9 cellular contexts compared by ENCODE assay signal in the genomic region with DNA sequence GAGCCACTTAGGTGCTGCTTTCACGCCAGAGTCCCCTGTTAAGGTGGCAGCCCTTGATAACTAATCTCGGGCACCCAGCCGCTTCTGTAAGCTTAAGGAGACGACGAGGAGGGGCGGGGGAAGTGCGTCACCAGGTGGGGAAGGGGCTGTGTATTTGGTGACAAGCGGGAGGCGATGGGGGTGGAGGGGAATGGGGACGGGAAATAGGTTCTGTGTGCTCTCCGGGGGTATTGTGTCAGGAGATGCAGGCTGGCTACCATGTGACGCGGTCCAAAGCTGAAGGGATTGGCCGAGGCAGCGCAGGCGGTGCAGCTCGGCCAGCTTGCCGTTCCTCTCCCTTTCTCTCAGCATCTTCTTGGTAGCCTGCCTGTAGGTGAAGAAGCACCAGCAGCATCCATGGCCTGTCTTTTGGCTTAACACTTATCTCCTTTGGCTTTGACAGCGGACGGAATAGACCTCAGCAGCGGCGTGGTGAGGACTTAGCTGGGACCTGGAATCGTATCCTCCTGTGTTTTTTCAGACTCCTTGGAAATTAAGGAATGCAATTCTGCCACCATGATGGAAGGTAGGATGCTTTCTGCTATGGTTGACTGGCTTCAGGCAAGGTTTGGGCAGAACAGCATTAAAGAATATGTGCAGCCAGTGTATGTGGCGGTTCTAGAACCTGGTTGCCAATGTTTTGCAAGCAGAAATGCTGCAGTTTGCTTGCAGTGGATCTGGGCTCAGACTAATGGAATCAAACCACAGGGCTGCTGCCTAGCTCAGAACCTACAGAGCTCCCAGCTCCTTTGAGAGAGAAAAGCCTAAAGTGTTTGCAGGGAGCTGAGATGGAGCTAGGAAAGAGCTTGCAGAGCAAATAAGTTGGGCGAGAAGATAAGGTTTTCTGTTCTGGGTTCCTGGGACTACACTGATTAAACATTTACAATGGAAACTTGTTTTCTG. TPM values are rescaled to one million over a fixed set of nuclear protein-coding genes. Genes with fewer than 3 reads are reported as not detected.
A peak's percentile ranks its signal among the peaks of the same experiment; 100 is the strongest.
DNase-seq lines count a peak whose midpoint lies in the region; ATAC-seq, FAIRE-seq and TF ChIP-seq lines count a peak whose summit lies in the region.
"Had no signal": no experiment of that assay in that cellular context is flagged by ENCODE, and none has a peak within 500 bp of the region (broad histone marks: within the 10 kb centered on the region; RNA-seq: fewer than 3 reads in every experiment).

A gene with protein sequence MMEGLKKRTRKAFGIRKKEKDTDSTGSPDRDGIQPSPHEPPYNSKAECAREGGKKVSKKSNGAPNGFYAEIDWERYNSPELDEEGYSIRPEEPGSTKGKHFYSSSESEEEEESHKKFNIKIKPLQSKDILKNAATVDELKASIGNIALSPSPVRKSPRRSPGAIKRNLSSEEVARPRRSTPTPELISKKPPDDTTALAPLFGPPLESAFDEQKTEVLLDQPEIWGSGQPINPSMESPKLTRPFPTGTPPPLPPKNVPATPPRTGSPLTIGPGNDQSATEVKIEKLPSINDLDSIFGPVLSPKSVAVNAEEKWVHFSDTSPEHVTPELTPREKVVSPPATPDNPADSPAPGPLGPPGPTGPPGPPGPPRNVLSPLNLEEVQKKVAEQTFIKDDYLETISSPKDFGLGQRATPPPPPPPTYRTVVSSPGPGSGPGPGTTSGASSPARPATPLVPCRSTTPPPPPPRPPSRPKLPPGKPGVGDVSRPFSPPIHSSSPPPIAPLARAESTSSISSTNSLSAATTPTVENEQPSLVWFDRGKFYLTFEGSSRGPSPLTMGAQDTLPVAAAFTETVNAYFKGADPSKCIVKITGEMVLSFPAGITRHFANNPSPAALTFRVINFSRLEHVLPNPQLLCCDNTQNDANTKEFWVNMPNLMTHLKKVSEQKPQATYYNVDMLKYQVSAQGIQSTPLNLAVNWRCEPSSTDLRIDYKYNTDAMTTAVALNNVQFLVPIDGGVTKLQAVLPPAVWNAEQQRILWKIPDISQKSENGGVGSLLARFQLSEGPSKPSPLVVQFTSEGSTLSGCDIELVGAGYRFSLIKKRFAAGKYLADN (plus strand): TSS at position 350 of the 942 bp plus-strand sequence. CDS start 206 bp downstream, at position 556.

- no peak within 1 kb of the TSS for H3K27ac ChIP-seq in CD4-positive, CD25-positive, alpha-beta regulatory T cell (ENCODE audit: insufficient read depth, low read length, poor library complexity, severe bottlenecking)
- H3K27ac ChIP-seq in K562 (ENCODE audit: extremely low read depth, low read depth, low read length), result no peak within 1 kb of the TSS; the same call in 2 of the 3 replicates
- peak within 1 kb of the TSS; percentile 81 for H3K27ac ChIP-seq in hepatocyte
- H3K27ac ChIP-seq: neutrophil had no signal

- H3K4me3 Mint-ChIP-seq in CD4-positive, CD25-positive, alpha-beta regulatory T cell, result peak within 1 kb of the TSS; percentile 21 to 83 (median 61)

- no peak for TF ChIP-seq RAD21 in K562 (CRISPR knock-in tag; conservative IDR thresholded peaks at IDR 0.05 in 1 of 2, IDR thresholded peaks at IDR 0.05 in 1 of 2)

- no peak for DNase-seq in CD4-positive, CD25-positive, alpha-beta regulatory T cell
- DNase-seq in NCI-H1092 treated with DMSO at 0.1 percent for 48 hours (lab: John Stamatoyannopoulos, UW), result peak; percentile 70
- peak; percentile 18 to 72 (median 48) for DNase-seq in K562 (ENCODE audit: extremely low read depth in 1 of 4, low spot score in 3 of 4)
- peak; percentile 72 for DNase-seq in hepatocyte (ENCODE audit: low spot score)
- peak; percentile 89 for DNase-seq in pons (ENCODE audit: low spot score)
- DNase-seq in RCC 7860 (ENCODE audit: low spot score), result no peak

- no peaks in the 10 kb centered on the region for H3K36me3 ChIP-seq in CD4-positive, CD25-positive, alpha-beta regulatory T cell (ENCODE audit: control insufficient read depth, insufficient read depth, low read length)
- H3K36me3 ChIP-seq in K562 (ENCODE audit: control insufficient read depth, insufficient read depth, low read length) (no peaks in the 10 kb centered on the region), hepatocyte (replicated peaks; ENCODE audit: insufficient read depth, low read depth) (no peaks in the 10 kb centered on the region)
- H3K36me3 ChIP-seq: neutrophil had no signal

- peaks cover 0 to 15% (median 5%) of the 10 kb centered on the region in 4 donors for H3K4me1 Mint-ChIP-seq in CD4-positive, CD25-positive, alpha-beta regulatory T cell

- WGBS in K562 (ENCODE audit: insufficient coverage, low coverage, missing lambda C conversion rate), result 0% methylated on average over 19 of the region's 25 CpGs
- WGBS in hepatocyte (ENCODE audit: low lambda C conversion rate, missing lambda C conversion rate), result 12% methylated on average over 20 of the region's 25 CpGs

- intact Hi-C loops in K562 (cut with micrococcal nuclease), result no loop called here

- POLR2A ChIA-PET in K562 (lab: Yijun Ruan, JAX), result interaction anchor here (0.6 to 0.9 kb wide), 3 partner anchors 12 to 144 kb away, joined by 3 read pairs; no protein-coding TSS in a partner anchor

- in situ Hi-C loops in K562 (cut with MboI), result no loop called here

- H3K36me3 Mint-ChIP-seq in CD4-positive, CD25-positive, alpha-beta regulatory T cell, result no peaks in the 10 kb centered on the region

- H3K9ac ChIP-seq in K562 (ENCODE audit: insufficient read depth in 1 of 2, low read depth in 2 of 2, low read length in 2 of 2), result no peak within 1 kb of the TSS; a peak in 2 of 4 replicates

- ATAC-seq in CD4-positive, CD25-positive, alpha-beta regulatory T cell (ENCODE audit: low read depth in 2 of 2), result no peak
- ATAC-seq in K562 (peak; percentile 87), GM19351 (IDR thresholded peaks at IDR 0.05; ENCODE audit: unreplicated experiment) (no peak), HG02759 (IDR thresholded peaks at IDR 0.05; ENCODE audit: unreplicated experiment) (no peak)

- H3K9me3 Mint-ChIP-seq in CD4-positive, CD25-positive, alpha-beta regulatory T cell, result peaks cover 0 to 2% (median 0%) of the 10 kb centered on the region in 7 donors

- H3K27me3 ChIP-seq in CD4-positive, CD25-positive, alpha-beta regulatory T cell (ENCODE audit: control insufficient read depth, insufficient read depth, low read length), result peaks cover 22% of the 10 kb centered on the region
- H3K27me3 ChIP-seq in K562 (ENCODE audit: control insufficient read depth in 2 of 2, insufficient read depth in 2 of 2, low read length in 2 of 2) (peaks cover 8 to 17% of the 10 kb centered on the region in 2 experiments; a peak in 4 of 5 replicates), hepatocyte (peaks cover 15% of the 10 kb centered on the region)

- BruUV-seq in K562 (replicated peaks; lab: Mats Ljungman, UMichigan), result no TSS peak

- no peak within 1 kb of the TSS for H3K4me3 ChIP-seq in CD4-positive, CD25-positive, alpha-beta regulatory T cell (ENCODE audit: low read depth, low read length)
- H3K4me3 ChIP-seq in K562 (peak within 1 kb of the TSS; percentile 17), hepatocyte (peak within 1 kb of the TSS; percentile 71)

- peaks cover 9% of the 10 kb centered on the region for H3K4me1 ChIP-seq in CD4-positive, CD25-positive, alpha-beta regulatory T cell (ENCODE audit: control insufficient read depth, insufficient read depth, low read length, poor library complexity, severe bottlenecking)
- H3K4me1 ChIP-seq in K562 (replicated peaks in 1 of 2; ENCODE audit: control insufficient read depth in 2 of 2, insufficient read depth in 2 of 2, low read length in 2 of 2) (peaks cover 2 to 15% of the 10 kb centered on the region in 2 experiments; a peak in 4 of 5 replicates), hepatocyte (ENCODE audit: insufficient read depth) (peaks cover 10% of the 10 kb centered on the region)

- no peaks in the 10 kb centered on the region for H3K9me2 ChIP-seq in hepatocyte (replicated peaks; ENCODE audit: insufficient read depth)

- FAIRE-seq in K562 (lab: Jason Lieb, UNC) (peak; percentile 57), RCC 7860 (lab: Jason Lieb, UNC) (no peak)

- peak within 1 kb of the TSS; percentile 72 for H3K4me2 ChIP-seq in K562 (ENCODE audit: insufficient read depth, low read length)
- peak within 1 kb of the TSS; percentile 92 for H3K4me2 ChIP-seq in hepatocyte

- TF ChIP-seq POLR2A in K562 (conservative IDR thresholded peaks at IDR 0.05), result no peak

- H2AFZ ChIP-seq in K562 (ENCODE audit: low read depth, low read length), result peak within 1 kb of the TSS; percentile 64
- peak within 1 kb of the TSS; percentile 96 for H2AFZ ChIP-seq in hepatocyte

- CTCF ChIA-PET in K562 (lab: Yijun Ruan, JAX; ENCODE audit: low intra/inter-chr PET ratio), result no interaction called here

- peaks cover 63% of the 10 kb centered on the region for H3K27me3 Mint-ChIP-seq in CD4-positive, CD25-positive, alpha-beta regulatory T cell

- no peaks in the 10 kb centered on the region for H4K20me1 ChIP-seq in K562 (replicated peaks; ENCODE audit: control insufficient read depth, insufficient read depth, low read length)
- no peaks in the 10 kb centered on the region for H4K20me1 ChIP-seq in hepatocyte (ENCODE audit: insufficient read depth, poor library complexity, severe bottlenecking)

- peak; percentile 36; the same call in 1 of the 2 replicates for TF ChIP-seq EP300 in K562 (IDR thresholded peaks at IDR 0.05; ENCODE audit: low read length)

- no peaks in the 10 kb centered on the region for H3K9me1 ChIP-seq in K562 (ENCODE audit: control insufficient read depth, insufficient read depth, low read length)

- H3K27ac Mint-ChIP-seq in CD4-positive, CD25-positive, alpha-beta regulatory T cell, result peak within 1 kb of the TSS in 1 of 3 donors; percentile 36

- no peak for TF ChIP-seq CTCF in K562 (IDR thresholded peaks at IDR 0.05 in 2 of 3, conservative IDR thresholded peaks at IDR 0.05 in 1 of 3; ENCODE audit: insufficient read depth in 2 of 3, low read depth in 1 of 3, low read length in 3 of 3)
- TF ChIP-seq CTCF in hepatocyte (IDR thresholded peaks at IDR 0.05; ENCODE audit: poor library complexity), result no peak

- no peaks in the 10 kb centered on the region for H3K79me2 ChIP-seq in K562 (ENCODE audit: control insufficient read depth, insufficient read depth, low read length)
- H3K79me2 ChIP-seq in hepatocyte, result no peaks in the 10 kb centered on the region

- H3K9me3 ChIP-seq in CD4-positive, CD25-positive, alpha-beta regulatory T cell (ENCODE audit: control insufficient read depth in 2 of 2, low read length in 2 of 2), result no peaks in the 10 kb centered on the region
- H3K9me3 ChIP-seq in K562 (replicated peaks; ENCODE audit: control insufficient read depth, insufficient read depth, low read depth, low read length) (no peaks in the 10 kb centered on the region), hepatocyte (ENCODE audit: low read depth) (no peaks in the 10 kb centered on the region)
- H3K9me3 ChIP-seq: neutrophil had no signal

RNA-seq across cellular contexts. Expression of the gene that starts here (rescaled TPM):
- not detected for total RNA-seq in CD4-positive, CD25-positive, alpha-beta regulatory T cell
- polyA plus RNA-seq in CD4-positive, CD25-positive, alpha-beta regulatory T cell, result not detected
- total RNA-seq in K562 (2011; cell fraction: chromatin; rRNA removed; ENCODE audit: low replicate concordance), result not detected in 2 replicates
- not detected in 2 replicates for total RNA-seq in K562 (2011; cell fraction: nucleolus; rRNA removed)
- total RNA-seq in K562 (2011; cell fraction: nucleoplasm; rRNA removed), result 0.38 and 1.0 TPM in 2 replicates
- total RNA-seq in K562 (2014; rRNA removed) (not detected in 2 replicates), K562 (2014; rRNA removed; fragmentation: Illumina TruSeq; extraction: Trizol) (not detected in 2 replicates), K562 (2015; rRNA removed; fragmentation: Illumina TruSeq; extraction: Trizol) (not detected in 2 replicates), K562 (2021) (0.07 and 0.22 TPM in 2 replicates), hepatocyte (3.2 and 20.2 TPM in 2 replicates)
- polyA plus RNA-seq in K562 (2011; rRNA removed) (0.35 TPM in 1 of 2 replicates, not detected in the other), K562 (2014; fragmentation: Illumina TruSeq; extraction: Trizol) (not detected in 2 replicates), K562 (2014; fragmentation: Nextera tagmentation; extraction: Ambion mirVana) (not detected), K562 (2014; rRNA removed) (not detected in 2 replicates), hepatocyte (3.1 and 3.5 TPM in 2 replicates)
- polyA plus RNA-seq in K562 (2011; cell fraction: cytosol; rRNA removed), result 0.12 TPM in 1 of 2 replicates, not detected in the other
- polyA plus RNA-seq in K562 (2011; cell fraction: nucleus; rRNA removed), result 0.15 TPM in 1 of 2 replicates, not detected in the other
- polyA plus RNA-seq in K562 (2012), result not detected in 2 replicates
- not detected in 2 replicates for polyA minus RNA-seq in K562 (2011; rRNA and poly(A)+ RNA removed)
- polyA minus RNA-seq in K562 (2011; cell fraction: cytosol; rRNA and poly(A)+ RNA removed), result not detected in 2 replicates
- not detected in 2 replicates for polyA minus RNA-seq in K562 (2011; cell fraction: nucleus; rRNA and poly(A)+ RNA removed)

Comparison
In these comparisons a context has a peak if more than half of its experiments do, and no peak if none do; other contexts are left out.
1. DNase-seq: peak in NCI-H1092 treated with DMSO at 0.1 percent for 48 hours (single experiment), K562 (4 of 4), hepatocyte (single experiment) and pons (single experiment); none in CD4-positive, CD25-positive, alpha-beta regulatory T cell (0 of 3) and RCC 7860 (single experiment).